ENCODE assay signal across 7 cellular contexts in genomic region chr5:181192337-181193046, GRCh38. TPM values are rescaled to one million over a fixed set of nuclear protein-coding genes. Genes with fewer than 3 reads are reported as not detected.
DNase-seq lines count a peak whose midpoint lies in the region; FAIRE-seq and TF ChIP-seq lines count a peak whose summit lies in the region.

No MANE protein-coding gene starts in this region.

- H3K4me3 ChIP-seq in HUES6 (ENCODE audit: low read depth, low read length) (peak overlapping the region; percentile 82), keratinocyte (ENCODE audit: control insufficient read depth in 2 of 3, extremely low read depth in 1 of 3, insufficient read depth in 2 of 3, low read depth in 1 of 3, low read length in 3 of 3) (peak overlapping the region; percentile 61 to 85 (median 69)), stomach smooth muscle (ENCODE audit: low read length in 2 of 2) (peak overlapping the region; percentile 82 to 97)

- H3K4me1 ChIP-seq in HUES6 (ENCODE audit: control insufficient read depth, insufficient read depth, low read length) = peaks cover 14% of the 10 kb centered on the region
- H3K4me1 ChIP-seq in keratinocyte (ENCODE audit: control insufficient read depth, extremely low read depth, insufficient read depth, low read length) = peaks cover 10% of the 10 kb centered on the region
- H3K4me1 ChIP-seq in stomach smooth muscle (ENCODE audit: control insufficient read depth, insufficient read depth, low read length) = peaks cover 29% of the 10 kb centered on the region

- H3K9ac ChIP-seq in HUES6 (ENCODE audit: low read length) (peak overlapping the region; percentile 67), keratinocyte (ENCODE audit: control insufficient read depth, extremely low read depth, insufficient read depth, low read length) (peak overlapping the region; percentile 73), stomach smooth muscle (ENCODE audit: low read length in 2 of 2) (peak overlapping the region; percentile 76 to 87)

- H3K27ac Mint-ChIP-seq in activated naive CD8-positive, alpha-beta T cell treated with anti-CD3 and anti-CD28 coated beads for 36 hours = peak overlapping the region; percentile 98

- H3K79me2 ChIP-seq in keratinocyte (ENCODE audit: control insufficient read depth, insufficient read depth, low read length) = peaks cover 2% of the 10 kb centered on the region

- no peaks in the 10 kb centered on the region for H3K9me3 ChIP-seq in HUES6 (ENCODE audit: control insufficient read depth, insufficient read depth, low read depth, low read length)
- H3K9me3 ChIP-seq in keratinocyte (ENCODE audit: control insufficient read depth, low read depth, low read length) = no peaks in the 10 kb centered on the region
- no peaks in the 10 kb centered on the region for H3K9me3 ChIP-seq in stomach smooth muscle (ENCODE audit: control insufficient read depth in 2 of 2, low read length in 2 of 2)

- H3K9me1 ChIP-seq in keratinocyte (ENCODE audit: control insufficient read depth, extremely low read depth, insufficient read depth, low read length) = no peaks in the 10 kb centered on the region

- peaks cover 2% of the 10 kb centered on the region for H4K20me1 ChIP-seq in keratinocyte (ENCODE audit: control insufficient read depth, extremely low read depth, insufficient read depth, low read length)

- H3K4me3 Mint-ChIP-seq in activated naive CD8-positive, alpha-beta T cell treated with anti-CD3 and anti-CD28 coated beads for 36 hours = peak overlapping the region; percentile 88

- no peaks in the 10 kb centered on the region for H3K36me3 ChIP-seq in HUES6 (ENCODE audit: control insufficient read depth, insufficient read depth, low read length)
- peaks cover 7 to 12% of the 10 kb centered on the region in 2 experiments for H3K36me3 ChIP-seq in keratinocyte (ENCODE audit: control insufficient read depth in 2 of 2, extremely low read depth in 1 of 2, insufficient read depth in 2 of 2, low read length in 2 of 2)
- H3K36me3 ChIP-seq in stomach smooth muscle (ENCODE audit: control insufficient read depth in 2 of 2, insufficient read depth in 2 of 2, low read length in 2 of 2) = no peaks in the 10 kb centered on the region

- DNase-seq in activated naive CD8-positive, alpha-beta T cell treated with anti-CD3 and anti-CD28 coated beads for 36 hours = no peak
- DNase-seq in keratinocyte (ENCODE audit: low read depth, low spot score) (no peak), midbrain (lab: John Stamatoyannopoulos, UW) (no peak), KG1 (lab: John Stamatoyannopoulos, UW) (no peak)
- DNase-seq in activated CD4-positive, alpha-beta T cell treated with anti-CD3 and anti-CD28 coated beads, Interleukin-2, amount 50 U/mL, for 48 hours = no peak

- no peak for FAIRE-seq in keratinocyte (lab: Jason Lieb, UNC)

- dilution Hi-C loops in keratinocyte (cut with MboI; ENCODE audit: extremely low pct_ligation_motif_present, low sequenced_read_pairs) = no loop called here

- no peak overlapping the region for H3K27ac ChIP-seq in HUES6 (ENCODE audit: low read depth, low read length)
- peak overlapping the region; percentile 42 for H3K27ac ChIP-seq in keratinocyte (ENCODE audit: control insufficient read depth, insufficient read depth, low read length)
- peak overlapping the region; percentile 75 for H3K27ac ChIP-seq in stomach smooth muscle (ENCODE audit: low read length)

- H3K27me3 ChIP-seq in HUES6 (ENCODE audit: control insufficient read depth, insufficient read depth, low read length) (peaks cover 30% of the 10 kb centered on the region), keratinocyte (ENCODE audit: control insufficient read depth, extremely low read depth, insufficient read depth, low read length) (no peaks in the 10 kb centered on the region), stomach smooth muscle (ENCODE audit: control insufficient read depth in 1 of 2, insufficient read depth in 2 of 2, low read length in 2 of 2) (no peaks in the 10 kb centered on the region)

- H3K9me3 Mint-ChIP-seq in activated naive CD8-positive, alpha-beta T cell treated with anti-CD3 and anti-CD28 coated beads for 36 hours = peaks cover 7% of the 10 kb centered on the region

- peaks cover 37% of the 10 kb centered on the region for H3K4me1 Mint-ChIP-seq in activated naive CD8-positive, alpha-beta T cell treated with anti-CD3 and anti-CD28 coated beads for 36 hours

- H2AFZ ChIP-seq in keratinocyte (ENCODE audit: control insufficient read depth, low read length) = peak overlapping the region; percentile 89

- no peak for TF ChIP-seq CTCF in keratinocyte (optimal IDR thresholded peaks at IDR 0.05 in 1 of 3, IDR thresholded peaks at IDR 0.05 in 1 of 3, conservative IDR thresholded peaks at IDR 0.05 in 1 of 3; ENCODE audit: extremely low read depth in 1 of 3, insufficient read depth in 2 of 3, low read length in 3 of 3)

- peaks cover 25% of the 10 kb centered on the region for H3K27me3 Mint-ChIP-seq in activated naive CD8-positive, alpha-beta T cell treated with anti-CD3 and anti-CD28 coated beads for 36 hours

- peak overlapping the region; percentile 90 for H3K4me2 ChIP-seq in keratinocyte (ENCODE audit: control insufficient read depth, extremely low read depth, insufficient read depth, low read depth, low read length)

- H3K36me3 Mint-ChIP-seq in activated naive CD8-positive, alpha-beta T cell treated with anti-CD3 and anti-CD28 coated beads for 36 hours = peaks cover 13% of the 10 kb centered on the region

RNA-seq across cellular contexts. Expression of gene TRIM7, which starts 12.5 kb away (rescaled TPM):
- under 1 TPM; 0.62 to 0.68 TPM for total RNA-seq in activated naive CD8-positive, alpha-beta T cell treated with anti-CD3 and anti-CD28 coated beads for 36 hours
- 21.7 to 27.6 TPM (median 22.4 TPM) in 3 replicates for polyA plus RNA-seq in keratinocyte
- polyA plus RNA-seq in keratinocyte (2011; ENCODE audit: low read depth) = 8.8 TPM
- 20.1 and 22.0 TPM in 2 replicates for polyA plus RNA-seq in keratinocyte (2011; cell fraction: cytosol; rRNA removed)
- polyA plus RNA-seq in keratinocyte (2011; cell fraction: nucleus; rRNA removed) = 28.5 and 29.7 TPM in 2 replicates
- 16.7 and 25.6 TPM in 2 replicates for polyA plus RNA-seq in keratinocyte (2012; ENCODE audit: low replicate concordance)
- polyA minus RNA-seq in keratinocyte = 7.2 to 10.6 TPM (median 8.1 TPM) in 3 replicates
- polyA minus RNA-seq in keratinocyte (2011; cell fraction: cytosol; rRNA and poly(A)+ RNA removed) = 15.7 TPM
- polyA minus RNA-seq in keratinocyte (2011; cell fraction: nucleus; rRNA and poly(A)+ RNA removed) = 7.7 and 9.9 TPM in 2 replicates

RNA-seq across cellular contexts. Expression of gene TRIM41, which starts 30.6 kb away (rescaled TPM):
- total RNA-seq in activated naive CD8-positive, alpha-beta T cell treated with anti-CD3 and anti-CD28 coated beads for 36 hours = 10 to 100 TPM; 34.2 to 37.6 TPM
- polyA plus RNA-seq in keratinocyte = 11.8 to 14.1 TPM (median 13.4 TPM) in 3 replicates
- polyA plus RNA-seq in keratinocyte (2011; ENCODE audit: low read depth) = 6.8 TPM
- 9.2 and 12.8 TPM in 2 replicates for polyA plus RNA-seq in keratinocyte (2011; cell fraction: cytosol; rRNA removed)
- 40.3 and 44.3 TPM in 2 replicates for polyA plus RNA-seq in keratinocyte (2011; cell fraction: nucleus; rRNA removed)
- polyA plus RNA-seq in keratinocyte (2012; ENCODE audit: low replicate concordance) = 12.2 and 19.8 TPM in 2 replicates
- 5.2 to 10.3 TPM (median 5.3 TPM) in 3 replicates for polyA minus RNA-seq in keratinocyte
- 12.5 TPM for polyA minus RNA-seq in keratinocyte (2011; cell fraction: cytosol; rRNA and poly(A)+ RNA removed)
- 11.0 and 11.1 TPM in 2 replicates for polyA minus RNA-seq in keratinocyte (2011; cell fraction: nucleus; rRNA and poly(A)+ RNA removed)

RNA-seq across cellular contexts. Expression of gene OR2V2, which starts 45.1 kb away (rescaled TPM):
- total RNA-seq in activated naive CD8-positive, alpha-beta T cell treated with anti-CD3 and anti-CD28 coated beads for 36 hours = not detected
- not detected in 3 replicates for polyA plus RNA-seq in keratinocyte
- polyA plus RNA-seq in keratinocyte (2011; ENCODE audit: low read depth) = not detected
- not detected in 2 replicates for polyA plus RNA-seq in keratinocyte (2011; cell fraction: cytosol; rRNA removed)
- polyA plus RNA-seq in keratinocyte (2011; cell fraction: nucleus; rRNA removed) = not detected in 2 replicates
- not detected in 2 replicates for polyA plus RNA-seq in keratinocyte (2012; ENCODE audit: low replicate concordance)
- not detected in 3 replicates for polyA minus RNA-seq in keratinocyte
- not detected for polyA minus RNA-seq in keratinocyte (2011; cell fraction: cytosol; rRNA and poly(A)+ RNA removed)
- polyA minus RNA-seq in keratinocyte (2011; cell fraction: nucleus; rRNA and poly(A)+ RNA removed) = not detected in 2 replicates

RNA-seq across cellular contexts. Expression of gene RACK1, which starts 51.2 kb away (rescaled TPM):
- 1,000 to 10,000 TPM; 2,517 to 2,594 TPM for total RNA-seq in activated naive CD8-positive, alpha-beta T cell treated with anti-CD3 and anti-CD28 coated beads for 36 hours
- 3,291 to 4,197 TPM (median 3,883 TPM) in 3 replicates for polyA plus RNA-seq in keratinocyte
- 6,866 TPM for polyA plus RNA-seq in keratinocyte (2011; ENCODE audit: low read depth)
- 3,208 and 4,094 TPM in 2 replicates for polyA plus RNA-seq in keratinocyte (2011; cell fraction: cytosol; rRNA removed)
- 1,292 and 1,405 TPM in 2 replicates for polyA plus RNA-seq in keratinocyte (2011; cell fraction: nucleus; rRNA removed)
- 2,997 and 3,266 TPM in 2 replicates for polyA plus RNA-seq in keratinocyte (2012; ENCODE audit: low replicate concordance)
- polyA minus RNA-seq in keratinocyte = 6,396 to 10,268 TPM (median 9,173 TPM) in 3 replicates
- 5,229 TPM for polyA minus RNA-seq in keratinocyte (2011; cell fraction: cytosol; rRNA and poly(A)+ RNA removed)
- polyA minus RNA-seq in keratinocyte (2011; cell fraction: nucleus; rRNA and poly(A)+ RNA removed) = 1,104 and 1,134 TPM in 2 replicates
